Comparison of ENCODE assay signal across 1 cellular context in the genomic region with DNA sequence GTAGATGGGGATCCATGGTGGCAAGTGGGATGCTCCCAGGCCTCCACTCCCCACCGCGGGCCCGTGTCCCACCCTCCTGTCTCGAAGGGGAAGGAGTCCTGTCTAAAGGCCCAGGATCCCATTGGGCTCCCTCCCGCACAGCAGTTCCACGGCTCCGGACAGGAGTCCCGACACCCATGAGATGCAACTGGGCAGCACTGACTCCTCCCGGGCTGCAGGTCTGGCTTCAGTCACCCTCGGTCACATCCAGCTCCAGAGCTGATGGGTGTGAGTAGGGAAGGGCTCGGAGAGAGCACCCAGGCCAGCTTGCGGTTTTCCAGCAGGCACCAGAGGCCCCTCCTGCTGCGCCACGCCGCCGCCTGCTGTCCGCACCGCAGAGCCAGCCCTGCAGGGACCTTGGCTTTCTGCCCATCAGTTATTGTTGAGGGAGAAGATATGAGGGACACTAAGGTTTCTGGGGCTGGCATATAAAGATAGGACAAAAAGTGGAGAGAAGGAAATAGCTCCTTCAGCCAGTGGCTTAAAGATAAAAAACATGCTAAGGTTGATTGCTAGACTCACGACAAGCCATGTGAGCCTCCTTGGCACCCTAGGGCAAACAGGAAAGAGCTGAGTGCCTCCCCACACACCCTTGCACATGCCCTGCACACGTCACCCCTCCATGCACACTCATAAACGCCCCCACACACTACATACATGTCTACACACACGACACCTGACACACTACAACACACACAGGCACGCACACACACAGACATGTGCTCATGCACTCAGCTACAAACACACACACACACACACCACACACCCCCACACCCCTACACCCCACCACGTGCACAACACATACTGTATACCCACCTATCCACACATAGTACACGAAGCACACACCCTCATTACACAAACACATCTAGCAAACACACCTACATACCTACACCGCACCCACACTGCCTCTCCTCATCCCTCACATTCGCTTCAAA.
TF ChIP-seq lines count a peak whose summit lies in the region.

No MANE protein-coding gene starts in this region.

TF ChIP-seq in HEK293, 187 proteins besides CTCF, POLR2A, EP300 and RAD21 (continued from another document):
- TF ChIP-seq ZNF155 (tag by site-specific recombination; IDR thresholded peaks at IDR 0.05) (0 out of 2 replicates have a peak, but pooled peaks have one; percentile 44), SETDB1 (IDR thresholded peaks at IDR 0.05; ENCODE audit: insufficient read length, low read length) (no peak), TRIM28 (IDR thresholded peaks at IDR 0.05; ENCODE audit: borderline replicate concordance, low read length) (no peak), ZNF560 (tag by site-specific recombination; IDR thresholded peaks at IDR 0.05; ENCODE audit: borderline replicate concordance) (no peak), HOXA7 (CRISPR knock-in tag; IDR thresholded peaks at IDR 0.05; ENCODE audit: borderline replicate concordance) (no peak), SALL2 (tag by site-specific recombination; IDR thresholded peaks at IDR 0.05; ENCODE audit: borderline replicate concordance) (0 out of 2 replicates have a peak, but pooled peaks have one; percentile 84), ZNF571 (tag by site-specific recombination; IDR thresholded peaks at IDR 0.05) (no peak), YY2 (tag by site-specific recombination; IDR thresholded peaks at IDR 0.05) (no peak), ZXDB (tag by site-specific recombination; IDR thresholded peaks at IDR 0.05) (peak; percentile 59), ZNF26 (tag by site-specific recombination; IDR thresholded peaks at IDR 0.05) (no peak), ZSCAN5A (tag by site-specific recombination; IDR thresholded peaks at IDR 0.05) (no peak), ZNF391 (tag by site-specific recombination; IDR thresholded peaks at IDR 0.05; ENCODE audit: borderline replicate concordance, low read depth) (no peak), ZNF600 (tag by site-specific recombination; IDR thresholded peaks at IDR 0.05) (peak; percentile 82), KLF16 (tag by site-specific recombination; IDR thresholded peaks at IDR 0.05) (peak; percentile 14; the same call in 1 of the 2 replicates), ZSCAN16 (tag by site-specific recombination; IDR thresholded peaks at IDR 0.05) (peak; percentile 18; the same call in 1 of the 2 replicates), ZFP69B (tag by site-specific recombination; IDR thresholded peaks at IDR 0.05) (no peak), KLF8 (tag by site-specific recombination; IDR thresholded peaks at IDR 0.05) (peak; percentile 41; the same call in 1 of the 2 replicates), ZBTB6 (tag by site-specific recombination; IDR thresholded peaks at IDR 0.05) (no peak), ZNF629 (tag by site-specific recombination; IDR thresholded peaks at IDR 0.05) (no peak), ZNF514 (tag by site-specific recombination; IDR thresholded peaks at IDR 0.05) (no peak), ZNF768 (tag by site-specific recombination; IDR thresholded peaks at IDR 0.05) (no peak), ZBTB7A (tag by site-specific recombination; IDR thresholded peaks at IDR 0.05; ENCODE audit: low read depth) (no peak), KLF7 (tag by site-specific recombination; IDR thresholded peaks at IDR 0.05; ENCODE audit: borderline replicate concordance) (0 out of 2 replicates have a peak, but pooled peaks have one; percentile 7)
- TF ChIP-seq, protein P1, sequence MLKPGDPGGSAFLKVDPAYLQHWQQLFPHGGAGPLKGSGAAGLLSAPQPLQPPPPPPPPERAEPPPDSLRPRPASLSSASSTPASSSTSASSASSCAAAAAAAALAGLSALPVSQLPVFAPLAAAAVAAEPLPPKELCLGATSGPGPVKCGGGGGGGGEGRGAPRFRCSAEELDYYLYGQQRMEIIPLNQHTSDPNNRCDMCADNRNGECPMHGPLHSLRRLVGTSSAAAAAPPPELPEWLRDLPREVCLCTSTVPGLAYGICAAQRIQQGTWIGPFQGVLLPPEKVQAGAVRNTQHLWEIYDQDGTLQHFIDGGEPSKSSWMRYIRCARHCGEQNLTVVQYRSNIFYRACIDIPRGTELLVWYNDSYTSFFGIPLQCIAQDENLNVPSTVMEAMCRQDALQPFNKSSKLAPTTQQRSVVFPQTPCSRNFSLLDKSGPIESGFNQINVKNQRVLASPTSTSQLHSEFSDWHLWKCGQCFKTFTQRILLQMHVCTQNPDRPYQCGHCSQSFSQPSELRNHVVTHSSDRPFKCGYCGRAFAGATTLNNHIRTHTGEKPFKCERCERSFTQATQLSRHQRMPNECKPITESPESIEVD (tag by site-specific recombination; IDR thresholded peaks at IDR 0.05), result peak; percentile 24; the same call in 1 of the 2 replicates
